8 cellular contexts compared by ENCODE assay signal in the genomic region with DNA sequence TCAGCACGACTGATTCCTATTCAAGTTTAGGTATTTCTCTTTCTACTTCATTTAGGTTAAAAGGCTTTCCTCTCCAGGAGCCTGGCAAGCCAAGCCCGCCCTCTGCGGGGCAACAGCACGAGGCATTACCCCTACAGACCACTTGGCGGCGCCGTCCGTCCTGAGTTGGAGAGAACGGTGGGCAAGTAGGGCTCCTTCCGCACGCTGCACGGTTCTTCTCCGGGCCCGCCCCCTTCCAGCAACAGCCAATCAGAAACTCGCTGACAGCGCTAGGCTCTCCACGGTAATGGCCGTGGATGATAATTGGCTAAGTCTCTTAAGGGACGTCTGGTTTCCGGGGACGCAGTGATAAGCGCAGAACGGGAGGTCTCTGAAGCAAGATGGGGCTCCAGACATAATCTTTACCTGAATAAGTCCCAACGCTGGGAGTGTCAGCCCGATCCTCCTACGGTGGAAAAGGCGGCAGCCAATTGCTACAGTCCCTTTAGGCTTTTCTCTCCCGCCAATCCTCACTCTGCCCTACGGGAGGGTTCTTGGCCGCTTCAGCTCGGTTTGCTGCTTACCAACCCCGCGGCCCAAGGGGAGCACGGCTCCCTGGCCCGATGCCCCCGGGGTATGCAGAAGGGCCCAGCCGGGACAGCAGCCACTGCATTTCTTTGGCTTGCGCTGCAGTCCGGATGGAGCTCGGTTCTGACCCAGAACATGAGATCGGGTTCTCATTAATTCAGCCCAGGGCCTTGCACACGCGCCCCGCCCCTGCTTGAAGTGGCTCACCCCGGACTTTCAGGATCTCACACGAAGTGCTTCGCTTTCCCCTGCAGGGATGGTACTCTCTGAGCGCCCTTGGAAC.
A peak's percentile ranks its signal among the peaks of the same experiment; 100 is the strongest.
DNase-seq lines count a peak whose midpoint lies in the region; ATAC-seq and TF ChIP-seq lines count a peak whose summit lies in the region.

No MANE protein-coding gene starts in this region.

- peak; percentile 99 for DNase-seq in DMS 273 (lab: John Stamatoyannopoulos, UW; ENCODE audit: unreplicated experiment)
- peak; percentile 64 for DNase-seq in HuH-7 (ENCODE audit: low spot score)
- DNase-seq in activated T-cell treated with anti-CD3 and anti-CD28 coated beads, Interleukin-2, amount 50 U/mL, for 1 hour = peak; percentile 98
- DNase-seq in erythroblast (lab: John Stamatoyannopoulos, UW) = peak; percentile 96 to 97
- DNase-seq in stimulated activated CD8-positive, alpha-beta memory T cell treated with anti-CD3 and anti-CD28 coated beads, Interleukin-4, amount 100 ng/mL, for 48 hours = peak; percentile 98

- TF ChIP-seq CTCF in OCI-LY3 (IDR thresholded peaks at IDR 0.05; ENCODE audit: low read depth, low read length) = peak; percentile 76

- H3K9ac ChIP-seq in OCI-LY3 (ENCODE audit: low read length) (peak overlapping the region; percentile 63), mucosa of rectum (ENCODE audit: low read depth in 1 of 2, low read length in 2 of 2) (peak overlapping the region; percentile 74 to 82)

- peak overlapping the region; percentile 65 for H3K4me2 ChIP-seq in OCI-LY3 (ENCODE audit: low read length)

- H3K9me3 ChIP-seq in OCI-LY3 (ENCODE audit: insufficient read depth, low read length) (no peaks in the 10 kb centered on the region), mucosa of rectum (ENCODE audit: control insufficient read depth in 2 of 2, low read length in 2 of 2) (no peaks in the 10 kb centered on the region)

- peaks cover 35% of the 10 kb centered on the region for H3K27me3 ChIP-seq in OCI-LY3 (ENCODE audit: low read depth, low read length)
- peaks cover 0 to 2% of the 10 kb centered on the region in 2 donors for H3K27me3 ChIP-seq in mucosa of rectum (ENCODE audit: control insufficient read depth in 2 of 2, insufficient read depth in 2 of 2, low read length in 2 of 2)

- peaks cover 4% of the 10 kb centered on the region; the same call in 1 of the 2 replicates for H3K4me1 ChIP-seq in OCI-LY3 (ENCODE audit: low read length)
- H3K4me1 ChIP-seq in mucosa of rectum (ENCODE audit: control insufficient read depth in 2 of 2, insufficient read depth in 2 of 2, low read length in 2 of 2) = peaks cover 0 to 10% of the 10 kb centered on the region in 2 donors

- no peaks in the 10 kb centered on the region for H4K20me1 ChIP-seq in OCI-LY3 (ENCODE audit: insufficient read depth, low read length)

- H3K36me3 ChIP-seq in OCI-LY3 (replicated peaks; ENCODE audit: low read depth, low read length) = no peaks in the 10 kb centered on the region
- H3K36me3 ChIP-seq in mucosa of rectum (ENCODE audit: control insufficient read depth in 2 of 2, insufficient read depth in 2 of 2, low read length in 2 of 2) = no peaks in the 10 kb centered on the region

- peak overlapping the region; percentile 67 for H2AFZ ChIP-seq in OCI-LY3 (ENCODE audit: low read depth, low read length)

- ATAC-seq in GM21515 (IDR thresholded peaks at IDR 0.05; ENCODE audit: unreplicated experiment) = peak; percentile 100

- H3K27ac ChIP-seq in OCI-LY3 (ENCODE audit: low read length) = no peak overlapping the region
- H3K27ac ChIP-seq in mucosa of rectum (ENCODE audit: low read depth in 2 of 2, low read length in 2 of 2) = peak overlapping the region; percentile 81 to 83

- TF ChIP-seq POLR2A in erythroblast (IDR thresholded peaks at IDR 0.05; ENCODE audit: low read length) = no peak

- H3K79me2 ChIP-seq in OCI-LY3 (ENCODE audit: low read length) = no peaks in the 10 kb centered on the region

- H3K4me3 ChIP-seq in OCI-LY3 (ENCODE audit: low read length) (peak overlapping the region; percentile 80), mucosa of rectum (ENCODE audit: low read length in 2 of 2) (peak overlapping the region; percentile 91 to 94)
